In genomic region chr11:78080084-78080817, GRCh38 we compare ENCODE assay signal across 9 cellular contexts. TPM values are rescaled to one million over a fixed set of nuclear protein-coding genes. Genes with fewer than 3 reads are reported as not detected.
A peak's percentile ranks its signal among the peaks of the same experiment; 100 is the strongest.
DNase-seq lines count a peak whose midpoint lies in the region; ATAC-seq and TF ChIP-seq lines count a peak whose summit lies in the region.
"Had no signal": no experiment of that assay in that cellular context is flagged by ENCODE, and none has a peak within 500 bp of the region (broad histone marks: within the 10 kb centered on the region; RNA-seq: fewer than 3 reads in every experiment).

No MANE protein-coding gene starts in this region.

- DNase-seq in activated CD4-positive, alpha-beta T cell treated with anti-CD3 and anti-CD28 coated beads, Interleukin-2, amount 10 ng/mL, durations not matched to agents 24 days and 14 days = peak; percentile 57
- DNase-seq in activated CD4-positive, alpha-beta T cell treated with anti-CD3 and anti-CD28 coated beads for 1 hour = no peak
- no peak for DNase-seq in activated naive CD8-positive, alpha-beta T cell treated with anti-CD3 and anti-CD28 coated beads, Interleukin-2, amount 10 ng/mL, durations not matched to agents 7 days and 5 days
- no peak for DNase-seq in left lung
- DNase-seq in stimulated activated CD8-positive, alpha-beta memory T cell treated with anti-CD3 and anti-CD28 coated beads, Interleukin-4, amount 100 ng/mL, for 48 hours = no peak

- H3K27me3 ChIP-seq in left lung (no peaks in the 10 kb centered on the region), thymus (ENCODE audit: control insufficient read depth, insufficient read depth) (no peaks in the 10 kb centered on the region)

- 80% methylated on average over 23 of the region's 23 CpGs for WGBS in thymus

- H3K36me3 ChIP-seq in left lung = no peaks in the 10 kb centered on the region
- no peaks in the 10 kb centered on the region for H3K36me3 ChIP-seq in thymus (ENCODE audit: control insufficient read depth, insufficient read depth)

- H3K4me1 ChIP-seq in left lung = peaks cover 17 to 28% of the 10 kb centered on the region in 2 donors
- H3K4me1 ChIP-seq in thymus (ENCODE audit: control insufficient read depth, insufficient read depth, low read length) = peaks cover 21% of the 10 kb centered on the region

- peaks cover 46% of the 10 kb centered on the region for H3K4me1 Mint-ChIP-seq in activated CD4-positive, alpha-beta T cell treated with anti-CD3 and anti-CD28 coated beads, Interleukin-2, amount 10 ng/mL, durations not matched to agents 24 days and 14 days
- peaks cover 44% of the 10 kb centered on the region for H3K4me1 Mint-ChIP-seq in activated naive CD8-positive, alpha-beta T cell treated with anti-CD3 and anti-CD28 coated beads, Interleukin-2, amount 10 ng/mL, durations not matched to agents 7 days and 5 days

- H3K9me3 ChIP-seq in left lung (no peaks in the 10 kb centered on the region), thymus (ENCODE audit: control insufficient read depth) (no peaks in the 10 kb centered on the region)

- peak overlapping the region; percentile 91 for H3K27ac Mint-ChIP-seq in activated CD4-positive, alpha-beta T cell treated with anti-CD3 and anti-CD28 coated beads, Interleukin-2, amount 10 ng/mL, durations not matched to agents 24 days and 14 days
- H3K27ac Mint-ChIP-seq in activated naive CD8-positive, alpha-beta T cell treated with anti-CD3 and anti-CD28 coated beads, Interleukin-2, amount 10 ng/mL, durations not matched to agents 7 days and 5 days = peak overlapping the region; percentile 85

- intact Hi-C loops in activated CD4-positive, alpha-beta T cell treated with anti-CD3 and anti-CD28 coated beads, Interleukin-2, amount 10 ng/mL, durations not matched to agents 24 days and 14 days (cut with micrococcal nuclease) = loop anchor here (1.0 kb wide), 1 partner anchor 14 kb away; no protein-coding TSS in a partner anchor
- intact Hi-C loops in left lung (cut with DNase I) = no loop called here

- H3K27ac ChIP-seq in left lung (peak overlapping the region; percentile 80 to 90), thymus (ENCODE audit: low read depth) (peak overlapping the region; percentile 68)

- TF ChIP-seq CTCF in left lung (IDR thresholded peaks at IDR 0.05) = no peak

- H3K36me3 Mint-ChIP-seq in activated CD4-positive, alpha-beta T cell treated with anti-CD3 and anti-CD28 coated beads, Interleukin-2, amount 10 ng/mL, durations not matched to agents 24 days and 14 days (ENCODE audit: low read depth) = peaks cover 16% of the 10 kb centered on the region
- peaks cover 9% of the 10 kb centered on the region for H3K36me3 Mint-ChIP-seq in activated naive CD8-positive, alpha-beta T cell treated with anti-CD3 and anti-CD28 coated beads, Interleukin-2, amount 10 ng/mL, durations not matched to agents 7 days and 5 days

- POLR2A ChIA-PET in activated naive CD8-positive, alpha-beta T cell treated with anti-CD3 and anti-CD28 coated beads, Interleukin-2, amount 10 ng/mL, durations not matched to agents 7 days and 5 days (lab: Charles Lee) = interaction anchor here (0.9 to 4.0 kb wide), 5 partner anchors 11 to 494 kb away, joined by 3 to 21 read pairs (median 9); partner anchors contain the start of genes ALG8, INTS4 and NARS2

- peaks cover 2% of the 10 kb centered on the region for H3K27me3 Mint-ChIP-seq in activated CD4-positive, alpha-beta T cell treated with anti-CD3 and anti-CD28 coated beads, Interleukin-2, amount 10 ng/mL, durations not matched to agents 24 days and 14 days
- H3K27me3 Mint-ChIP-seq in activated naive CD8-positive, alpha-beta T cell treated with anti-CD3 and anti-CD28 coated beads, Interleukin-2, amount 10 ng/mL, durations not matched to agents 7 days and 5 days = no peaks in the 10 kb centered on the region

- H3K4me3 Mint-ChIP-seq in activated CD4-positive, alpha-beta T cell treated with anti-CD3 and anti-CD28 coated beads, Interleukin-2, amount 10 ng/mL, durations not matched to agents 24 days and 14 days = peak overlapping the region; percentile 94
- H3K4me3 Mint-ChIP-seq in activated naive CD8-positive, alpha-beta T cell treated with anti-CD3 and anti-CD28 coated beads, Interleukin-2, amount 10 ng/mL, durations not matched to agents 7 days and 5 days = peak overlapping the region; percentile 89

- H3K4me3 ChIP-seq in left lung (peak overlapping the region; percentile 82 to 91), thymus (ENCODE audit: low read length) (peak overlapping the region; percentile 94)

- peaks cover 15% of the 10 kb centered on the region for H3K9me3 Mint-ChIP-seq in activated CD4-positive, alpha-beta T cell treated with anti-CD3 and anti-CD28 coated beads, Interleukin-2, amount 10 ng/mL, durations not matched to agents 24 days and 14 days
- no peaks in the 10 kb centered on the region for H3K9me3 Mint-ChIP-seq in activated naive CD8-positive, alpha-beta T cell treated with anti-CD3 and anti-CD28 coated beads, Interleukin-2, amount 10 ng/mL, durations not matched to agents 7 days and 5 days

- no peak for ATAC-seq in activated naive CD8-positive, alpha-beta T cell treated with anti-CD3 and anti-CD28 coated beads, Interleukin-2, amount 10 ng/mL, durations not matched to agents 7 days and 5 days (ENCODE audit: low read depth)
- ATAC-seq in left lung = no peak
- ATAC-seq in HG03095 (IDR thresholded peaks at IDR 0.05; ENCODE audit: unreplicated experiment) = no peak
- ATAC-seq in HG03108 (IDR thresholded peaks at IDR 0.05; ENCODE audit: unreplicated experiment) = no peak

RNA-seq across cellular contexts. Expression of gene NDUFC2, which starts 0.6 kb away (rescaled TPM):
- 207 and 219 TPM in 2 replicates for total RNA-seq in activated CD4-positive, alpha-beta T cell treated with anti-CD3 and anti-CD28 coated beads, Interleukin-2, amount 10 ng/mL, durations not matched to agents 24 days and 14 days
- 100 to 1,000 TPM; 162 to 163 TPM for total RNA-seq in activated naive CD8-positive, alpha-beta T cell treated with anti-CD3 and anti-CD28 coated beads, Interleukin-2, amount 10 ng/mL, durations not matched to agents 7 days and 5 days
- 100 to 1,000 TPM; 182 to 224 TPM for total RNA-seq in left lung
- polyA plus RNA-seq in thymus = 133 TPM

RNA-seq across cellular contexts. Expression of gene THRSP, which starts 16.6 kb away (rescaled TPM):
- not detected in 2 replicates for total RNA-seq in activated CD4-positive, alpha-beta T cell treated with anti-CD3 and anti-CD28 coated beads, Interleukin-2, amount 10 ng/mL, durations not matched to agents 24 days and 14 days
- total RNA-seq in activated naive CD8-positive, alpha-beta T cell treated with anti-CD3 and anti-CD28 coated beads, Interleukin-2, amount 10 ng/mL, durations not matched to agents 7 days and 5 days = not detected
- not detected for total RNA-seq in left lung
- polyA plus RNA-seq in thymus = 0.14 TPM
- total RNA-seq: T-helper 2 cell treated with Interferon-gamma antibody and Interleukin-4, amounts not matched to agents 100 ng/mL and 5 ng/mL, for 36 hours had no signal

RNA-seq across cellular contexts. Expression of gene KCTD14, which starts 57.2 kb away (rescaled TPM):
- 0.35 TPM in 1 of 2 replicates, not detected in the other for total RNA-seq in activated CD4-positive, alpha-beta T cell treated with anti-CD3 and anti-CD28 coated beads, Interleukin-2, amount 10 ng/mL, durations not matched to agents 24 days and 14 days
- total RNA-seq in activated naive CD8-positive, alpha-beta T cell treated with anti-CD3 and anti-CD28 coated beads, Interleukin-2, amount 10 ng/mL, durations not matched to agents 7 days and 5 days = under 1 TPM in 1 of 2 experiments, not detected in 1; 0.22 TPM
- 10 to 100 TPM; 17.7 to 19.2 TPM for total RNA-seq in left lung
- polyA plus RNA-seq in thymus = 2.0 TPM

RNA-seq across cellular contexts. Expression of gene ALG8, which starts 59.2 kb away (rescaled TPM):
- total RNA-seq in activated CD4-positive, alpha-beta T cell treated with anti-CD3 and anti-CD28 coated beads, Interleukin-2, amount 10 ng/mL, durations not matched to agents 24 days and 14 days = 60.9 and 61.7 TPM in 2 replicates
- total RNA-seq in activated naive CD8-positive, alpha-beta T cell treated with anti-CD3 and anti-CD28 coated beads, Interleukin-2, amount 10 ng/mL, durations not matched to agents 7 days and 5 days = 10 to 100 TPM; 36.7 to 44.3 TPM
- 10 to 100 TPM; 32.2 to 39.7 TPM for total RNA-seq in left lung
- polyA plus RNA-seq in thymus = 45.1 TPM

Comparison
In these comparisons a context has a peak if more than half of its experiments do, and no peak if none do; other contexts are left out.
1. RNA of gene KCTD14, which starts 57.2 kb away (total RNA-seq): 17.7 to 19.2 TPM in left lung; 0.35 TPM in activated CD4-positive, alpha-beta T cell treated with anti-CD3 and anti-CD28 coated beads, Interleukin-2, amount 10 ng/mL, durations not matched to agents 24 days and 14 days and 0.22 TPM in activated naive CD8-positive, alpha-beta T cell treated with anti-CD3 and anti-CD28 coated beads, Interleukin-2, amount 10 ng/mL, durations not matched to agents 7 days and 5 days; every median in the first group is over 10 times any median in the second.